Comparison of ENCODE assay signal across 8 cellular contexts in the genomic region with DNA sequence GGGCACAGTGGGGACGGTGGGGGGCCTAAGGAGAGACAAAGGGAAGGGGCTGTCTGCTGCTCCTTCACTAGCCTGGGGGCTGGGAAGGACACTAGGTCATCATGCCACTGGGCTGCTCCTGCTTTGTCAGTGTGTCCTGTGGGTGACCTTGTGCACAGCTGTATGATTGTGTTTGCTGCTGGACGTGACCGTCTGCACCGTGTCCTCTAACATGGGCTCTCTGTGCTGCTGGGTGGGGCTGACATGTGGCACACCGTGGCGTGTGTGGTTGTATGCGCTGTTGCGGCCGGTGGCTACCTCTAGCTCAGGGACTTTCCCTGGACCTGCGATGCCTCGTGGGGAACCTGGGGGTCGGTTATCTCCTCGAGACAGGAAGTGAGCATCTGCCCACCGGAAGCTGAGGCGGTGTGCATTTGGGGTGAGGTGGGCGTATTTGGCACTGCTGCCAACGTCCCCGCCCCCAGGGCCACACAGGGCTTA. TPM values are rescaled to one million over a fixed set of nuclear protein-coding genes. Genes with fewer than 3 reads are reported as not detected.
DNase-seq lines count a peak whose midpoint lies in the region; ATAC-seq and TF ChIP-seq lines count a peak whose summit lies in the region.

No MANE protein-coding gene starts in this region.

- no peak for TF ChIP-seq CTCF in nephron (IDR thresholded peaks at IDR 0.05; ENCODE audit: unreplicated experiment in 3 of 3)
- TF ChIP-seq CTCF in gastroesophageal sphincter (IDR thresholded peaks at IDR 0.05), result no peak

- H3K4me1 ChIP-seq in gastroesophageal sphincter, result peaks cover 0 to 30% (median 12%) of the 10 kb centered on the region in 3 donors

- no CpG with 5 or more reads among the region's 18 CpGs for WGBS in gastroesophageal sphincter (ENCODE audit: low coverage in 1 of 2), 2 donors

- H3K4me3 Mint-ChIP-seq in activated T-helper 17 cell treated with anti-CD3 and anti-CD28 coated beads, Interleukin-2, amount 50 U/mL, for 72 hours, result peak overlapping the region; percentile 96
- H3K4me3 Mint-ChIP-seq in nephron, result peak overlapping the region; percentile 49 to 93 (median 85)

- H3K27me3 ChIP-seq in gastroesophageal sphincter, result peaks cover 88% of the 10 kb centered on the region

- DNase-seq in NAMALWA (ENCODE audit: low spot score), result peak; percentile 92
- no peak for DNase-seq in globus pallidus (ENCODE audit: low spot score)
- DNase-seq in NCI-H510A treated with DMSO at 0.1 percent for 48 hours (lab: John Stamatoyannopoulos, UW), result no peak

- peak; percentile 27 for ATAC-seq in GM19351 (IDR thresholded peaks at IDR 0.05; ENCODE audit: unreplicated experiment)
- peak; percentile 54 for ATAC-seq in activated T-helper 17 cell treated with anti-CD3 and anti-CD28 coated beads, Interleukin-2, amount 50 U/mL, for 72 hours (replicated peaks)
- ATAC-seq in HG03135 (IDR thresholded peaks at IDR 0.05; ENCODE audit: unreplicated experiment), result no peak
- no peak for ATAC-seq in gastroesophageal sphincter

- H3K36me3 ChIP-seq in gastroesophageal sphincter, result no peaks in the 10 kb centered on the region

- TF ChIP-seq EP300 in gastroesophageal sphincter (IDR thresholded peaks at IDR 0.05), result no peak

- no peak overlapping the region for H3K4me3 ChIP-seq in gastroesophageal sphincter

- H3K27me3 Mint-ChIP-seq in activated T-helper 17 cell treated with anti-CD3 and anti-CD28 coated beads, Interleukin-2, amount 50 U/mL, for 72 hours, result no peaks in the 10 kb centered on the region
- peaks cover 39% of the 10 kb centered on the region for H3K27me3 Mint-ChIP-seq in nephron (ENCODE audit: low read depth)

- H3K9me3 ChIP-seq in gastroesophageal sphincter, result peaks cover 0 to 5% (median 0%) of the 10 kb centered on the region in 3 donors

- TF ChIP-seq POLR2A in gastroesophageal sphincter (IDR thresholded peaks at IDR 0.05), result no peak

- H3K9me3 Mint-ChIP-seq in activated T-helper 17 cell treated with anti-CD3 and anti-CD28 coated beads, Interleukin-2, amount 50 U/mL, for 72 hours, result no peaks in the 10 kb centered on the region
- H3K9me3 Mint-ChIP-seq in nephron, result no peaks in the 10 kb centered on the region

- H3K27ac ChIP-seq in gastroesophageal sphincter, result no peak overlapping the region

- peaks cover 13% of the 10 kb centered on the region for H3K4me1 Mint-ChIP-seq in activated T-helper 17 cell treated with anti-CD3 and anti-CD28 coated beads, Interleukin-2, amount 50 U/mL, for 72 hours
- peaks cover 37% of the 10 kb centered on the region for H3K4me1 Mint-ChIP-seq in nephron

- peak overlapping the region; percentile 33 for H3K27ac Mint-ChIP-seq in activated T-helper 17 cell treated with anti-CD3 and anti-CD28 coated beads, Interleukin-2, amount 50 U/mL, for 72 hours
- peak overlapping the region; percentile 53 to 91 (median 90) for H3K27ac Mint-ChIP-seq in nephron

- peaks cover 4% of the 10 kb centered on the region for H3K36me3 Mint-ChIP-seq in activated T-helper 17 cell treated with anti-CD3 and anti-CD28 coated beads, Interleukin-2, amount 50 U/mL, for 72 hours (ENCODE audit: low read depth)
- H3K36me3 Mint-ChIP-seq in nephron (ENCODE audit: low read depth), result no peaks in the 10 kb centered on the region

RNA-seq across cellular contexts. Expression of a gene that starts 3.1 kb away (rescaled TPM):
- total RNA-seq in activated T-helper 17 cell treated with anti-CD3 and anti-CD28 coated beads, Interleukin-2, amount 50 U/mL, for 72 hours, result 1 to 10 TPM; 3.7 to 8.1 TPM
- 1 to 10 TPM; 1.2 to 4.8 (median 1.3) TPM for total RNA-seq in gastroesophageal sphincter

RNA-seq across cellular contexts. Expression of a gene that starts 14.4 kb away (rescaled TPM):
- total RNA-seq in activated T-helper 17 cell treated with anti-CD3 and anti-CD28 coated beads, Interleukin-2, amount 50 U/mL, for 72 hours, result 10 to 100 TPM; 15.9 to 24.5 TPM
- total RNA-seq in gastroesophageal sphincter, result 10 to 100 TPM; 34.6 to 56.6 (median 41.7) TPM

RNA-seq across cellular contexts. Expression of a gene that starts 37.2 kb away (rescaled TPM):
- total RNA-seq in activated T-helper 17 cell treated with anti-CD3 and anti-CD28 coated beads, Interleukin-2, amount 50 U/mL, for 72 hours, result 100 to 1,000 TPM; 143 to 282 TPM
- 100 to 1,000 TPM; 192 to 253 (median 218) TPM for total RNA-seq in gastroesophageal sphincter

Comparison
In these comparisons a context has a peak if more than half of its experiments do, and no peak if none do; other contexts are left out.
1. ATAC-seq: peak in GM19351 (single experiment) and activated T-helper 17 cell treated with anti-CD3 and anti-CD28 coated beads, Interleukin-2, amount 50 U/mL, for 72 hours (single experiment); none in HG03135 (single experiment) and gastroesophageal sphincter (single experiment).